Comparison of ENCODE assay signal across 1 cellular context in genomic region chr14:102683399-102684275, GRCh38.
A peak's percentile ranks its signal among the peaks of the same experiment; 100 is the strongest.
TF ChIP-seq lines count a peak whose summit lies in the region.

No MANE protein-coding gene starts in this region.

TF ChIP-seq in HepG2, 621 proteins besides CTCF, POLR2A, EP300 and RAD21 (continued from another document and continues in another):
- TF ChIP-seq, protein P1, sequence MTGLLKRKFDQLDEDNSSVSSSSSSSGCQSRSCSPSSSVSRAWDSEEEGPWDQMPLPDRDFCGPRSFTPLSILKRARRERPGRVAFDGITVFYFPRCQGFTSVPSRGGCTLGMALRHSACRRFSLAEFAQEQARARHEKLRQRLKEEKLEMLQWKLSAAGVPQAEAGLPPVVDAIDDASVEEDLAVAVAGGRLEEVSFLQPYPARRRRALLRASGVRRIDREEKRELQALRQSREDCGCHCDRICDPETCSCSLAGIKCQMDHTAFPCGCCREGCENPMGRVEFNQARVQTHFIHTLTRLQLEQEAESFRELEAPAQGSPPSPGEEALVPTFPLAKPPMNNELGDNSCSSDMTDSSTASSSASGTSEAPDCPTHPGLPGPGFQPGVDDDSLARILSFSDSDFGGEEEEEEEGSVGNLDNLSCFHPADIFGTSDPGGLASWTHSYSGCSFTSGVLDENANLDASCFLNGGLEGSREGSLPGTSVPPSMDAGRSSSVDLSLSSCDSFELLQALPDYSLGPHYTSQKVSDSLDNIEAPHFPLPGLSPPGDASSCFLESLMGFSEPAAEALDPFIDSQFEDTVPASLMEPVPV (CRISPR knock-in tag; IDR thresholded peaks at IDR 0.05): no peak
- TF ChIP-seq AHR (CRISPR knock-in tag; IDR thresholded peaks at IDR 0.05) (no peak), DRAP1 (CRISPR knock-in tag; IDR thresholded peaks at IDR 0.05) (peak; percentile 43; the same call in 1 of the 2 replicates), HOXD1 (CRISPR knock-in tag; IDR thresholded peaks at IDR 0.05) (no peak), REST (IDR thresholded peaks at IDR 0.05; ENCODE audit: borderline replicate concordance in 1 of 2, low read depth in 1 of 2, low read length in 2 of 2) (no peak), ZNF768 (CRISPR knock-in tag; IDR thresholded peaks at IDR 0.05) (peak; percentile 12; the same call in 1 of the 2 replicates), ZZZ3 (CRISPR knock-in tag; IDR thresholded peaks at IDR 0.05; ENCODE audit: borderline replicate concordance) (0 out of 2 replicates have a peak, but pooled peaks have one; percentile 63), EED (CRISPR knock-in tag; IDR thresholded peaks at IDR 0.05) (no peak), ZNF264 (CRISPR knock-in tag; IDR thresholded peaks at IDR 0.05) (no peak), MLLT10 (CRISPR knock-in tag; IDR thresholded peaks at IDR 0.05) (no peak), ATF1 (CRISPR knock-in tag; IDR thresholded peaks at IDR 0.05) (no peak), ZNF766 (CRISPR knock-in tag; IDR thresholded peaks at IDR 0.05; ENCODE audit: borderline replicate concordance) (no peak), JUND (CRISPR knock-in tag; IDR thresholded peaks at IDR 0.05) (0 out of 2 replicates have a peak, but pooled peaks have one; percentile 12), ZNF737 (CRISPR knock-in tag; IDR thresholded peaks at IDR 0.05; ENCODE audit: borderline replicate concordance) (no peak), ZNF160 (CRISPR knock-in tag; IDR thresholded peaks at IDR 0.05) (no peak), ZBTB10 (CRISPR knock-in tag; IDR thresholded peaks at IDR 0.05; ENCODE audit: borderline replicate concordance) (peak; percentile 26), ZNF263 (CRISPR knock-in tag; IDR thresholded peaks at IDR 0.05) (peak; percentile 68; the same call in 1 of the 2 replicates), FOXO1 (CRISPR knock-in tag; IDR thresholded peaks at IDR 0.05) (no peak), ZNF234 (CRISPR knock-in tag; conservative IDR thresholded peaks at IDR 0.05) (no peak), SALL2 (CRISPR knock-in tag; IDR thresholded peaks at IDR 0.05) (no peak), ZEB1 (IDR thresholded peaks at IDR 0.05; ENCODE audit: insufficient replicate concordance, low read depth) (no peak), GATAD2A (CRISPR knock-in tag; IDR thresholded peaks at IDR 0.05) (peak; percentile 56; the same call in 1 of the 2 replicates), PRMT3 (CRISPR knock-in tag; IDR thresholded peaks at IDR 0.05; ENCODE audit: borderline replicate concordance, low read depth) (no peak), ZNF143 (CRISPR knock-in tag; IDR thresholded peaks at IDR 0.05) (no peak), SIN3A (IDR thresholded peaks at IDR 0.05; ENCODE audit: borderline replicate concordance, low read depth, low read length) (0 out of 2 replicates have a peak, but pooled peaks have one; percentile 41), MAFG (CRISPR knock-in tag; IDR thresholded peaks at IDR 0.05) (no peak), ATM (IDR thresholded peaks at IDR 0.05; ENCODE audit: borderline replicate concordance) (no peak), THRA (CRISPR knock-in tag; IDR thresholded peaks at IDR 0.05; ENCODE audit: borderline replicate concordance) (peak; percentile 91; the same call in 1 of the 2 replicates), TOE1 (CRISPR knock-in tag; IDR thresholded peaks at IDR 0.05) (no peak), PHF21A (CRISPR knock-in tag; IDR thresholded peaks at IDR 0.05) (peak; percentile 78), SNAPC2 (CRISPR knock-in tag; IDR thresholded peaks at IDR 0.05) (no peak), IRF1 (CRISPR knock-in tag; IDR thresholded peaks at IDR 0.05; ENCODE audit: low read depth) (no peak), ZNF761 (CRISPR knock-in tag; conservative IDR thresholded peaks at IDR 0.05) (peak; percentile 89; the same call in 1 of the 2 replicates), GLI4 (CRISPR knock-in tag; IDR thresholded peaks at IDR 0.05; ENCODE audit: borderline replicate concordance) (0 out of 2 replicates have a peak, but pooled peaks have one; percentile 31), ZBTB39 (CRISPR knock-in tag; IDR thresholded peaks at IDR 0.05) (no peak), HDAC2 (CRISPR knock-in tag; IDR thresholded peaks at IDR 0.05) (peak; percentile 69), REL (CRISPR knock-in tag; conservative IDR thresholded peaks at IDR 0.05) (0 out of 2 replicates have a peak, but pooled peaks have one; percentile 51), ZBTB38 (CRISPR knock-in tag; IDR thresholded peaks at IDR 0.05) (peak; percentile 87), SSRP1 (CRISPR knock-in tag; IDR thresholded peaks at IDR 0.05) (no peak), ZNF17 (CRISPR knock-in tag; IDR thresholded peaks at IDR 0.05) (no peak), ZNF883 (CRISPR knock-in tag; IDR thresholded peaks at IDR 0.05; ENCODE audit: not compliant biosample characterization) (peak; percentile 36), PRPF4 (IDR thresholded peaks at IDR 0.05; ENCODE audit: low read depth, low read length, poor library complexity, severe bottlenecking) (no peak), EHMT2 (IDR thresholded peaks at IDR 0.05; ENCODE audit: borderline replicate concordance, low read depth, low read length) (no peak)
- TF ChIP-seq, protein P2, sequence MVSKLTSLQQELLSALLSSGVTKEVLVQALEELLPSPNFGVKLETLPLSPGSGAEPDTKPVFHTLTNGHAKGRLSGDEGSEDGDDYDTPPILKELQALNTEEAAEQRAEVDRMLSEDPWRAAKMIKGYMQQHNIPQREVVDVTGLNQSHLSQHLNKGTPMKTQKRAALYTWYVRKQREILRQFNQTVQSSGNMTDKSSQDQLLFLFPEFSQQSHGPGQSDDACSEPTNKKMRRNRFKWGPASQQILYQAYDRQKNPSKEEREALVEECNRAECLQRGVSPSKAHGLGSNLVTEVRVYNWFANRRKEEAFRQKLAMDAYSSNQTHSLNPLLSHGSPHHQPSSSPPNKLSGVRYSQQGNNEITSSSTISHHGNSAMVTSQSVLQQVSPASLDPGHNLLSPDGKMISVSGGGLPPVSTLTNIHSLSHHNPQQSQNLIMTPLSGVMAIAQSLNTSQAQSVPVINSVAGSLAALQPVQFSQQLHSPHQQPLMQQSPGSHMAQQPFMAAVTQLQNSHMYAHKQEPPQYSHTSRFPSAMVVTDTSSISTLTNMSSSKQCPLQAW (CRISPR knock-in tag; IDR thresholded peaks at IDR 0.05): peak; percentile 67
- TF ChIP-seq, protein P3, sequence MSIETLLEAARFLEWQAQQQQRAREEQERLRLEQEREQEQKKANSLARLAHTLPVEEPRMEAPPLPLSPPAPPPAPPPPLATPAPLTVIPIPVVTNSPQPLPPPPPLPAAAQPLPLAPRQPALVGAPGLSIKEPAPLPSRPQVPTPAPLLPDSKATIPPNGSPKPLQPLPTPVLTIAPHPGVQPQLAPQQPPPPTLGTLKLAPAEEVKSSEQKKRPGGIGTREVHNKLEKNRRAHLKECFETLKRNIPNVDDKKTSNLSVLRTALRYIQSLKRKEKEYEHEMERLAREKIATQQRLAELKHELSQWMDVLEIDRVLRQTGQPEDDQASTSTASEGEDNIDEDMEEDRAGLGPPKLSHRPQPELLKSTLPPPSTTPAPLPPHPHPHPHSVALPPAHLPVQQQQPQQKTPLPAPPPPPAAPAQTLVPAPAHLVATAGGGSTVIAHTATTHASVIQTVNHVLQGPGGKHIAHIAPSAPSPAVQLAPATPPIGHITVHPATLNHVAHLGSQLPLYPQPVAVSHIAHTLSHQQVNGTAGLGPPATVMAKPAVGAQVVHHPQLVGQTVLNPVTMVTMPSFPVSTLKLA (IDR thresholded peaks at IDR 0.05): no peak
- TF ChIP-seq, protein P4, sequence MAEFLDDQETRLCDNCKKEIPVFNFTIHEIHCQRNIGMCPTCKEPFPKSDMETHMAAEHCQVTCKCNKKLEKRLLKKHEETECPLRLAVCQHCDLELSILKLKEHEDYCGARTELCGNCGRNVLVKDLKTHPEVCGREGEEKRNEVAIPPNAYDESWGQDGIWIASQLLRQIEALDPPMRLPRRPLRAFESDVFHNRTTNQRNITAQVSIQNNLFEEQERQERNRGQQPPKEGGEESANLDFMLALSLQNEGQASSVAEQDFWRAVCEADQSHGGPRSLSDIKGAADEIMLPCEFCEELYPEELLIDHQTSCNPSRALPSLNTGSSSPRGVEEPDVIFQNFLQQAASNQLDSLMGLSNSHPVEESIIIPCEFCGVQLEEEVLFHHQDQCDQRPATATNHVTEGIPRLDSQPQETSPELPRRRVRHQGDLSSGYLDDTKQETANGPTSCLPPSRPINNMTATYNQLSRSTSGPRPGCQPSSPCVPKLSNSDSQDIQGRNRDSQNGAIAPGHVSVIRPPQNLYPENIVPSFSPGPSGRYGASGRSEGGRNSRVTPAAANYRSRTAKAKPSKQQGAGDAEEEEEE (CRISPR knock-in tag; IDR thresholded peaks at IDR 0.05; ENCODE audit: borderline replicate concordance): 0 out of 2 replicates have a peak, but pooled peaks have one; percentile 25
- TF ChIP-seq, protein P5, sequence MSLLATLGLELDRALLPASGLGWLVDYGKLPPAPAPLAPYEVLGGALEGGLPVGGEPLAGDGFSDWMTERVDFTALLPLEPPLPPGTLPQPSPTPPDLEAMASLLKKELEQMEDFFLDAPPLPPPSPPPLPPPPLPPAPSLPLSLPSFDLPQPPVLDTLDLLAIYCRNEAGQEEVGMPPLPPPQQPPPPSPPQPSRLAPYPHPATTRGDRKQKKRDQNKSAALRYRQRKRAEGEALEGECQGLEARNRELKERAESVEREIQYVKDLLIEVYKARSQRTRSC (CRISPR knock-in tag; IDR thresholded peaks at IDR 0.05; ENCODE audit: low read depth): peak; percentile 86; the same call in 1 of the 2 replicates
